Comparison of ENCODE assay signal across 1 cellular context in the genomic region with DNA sequence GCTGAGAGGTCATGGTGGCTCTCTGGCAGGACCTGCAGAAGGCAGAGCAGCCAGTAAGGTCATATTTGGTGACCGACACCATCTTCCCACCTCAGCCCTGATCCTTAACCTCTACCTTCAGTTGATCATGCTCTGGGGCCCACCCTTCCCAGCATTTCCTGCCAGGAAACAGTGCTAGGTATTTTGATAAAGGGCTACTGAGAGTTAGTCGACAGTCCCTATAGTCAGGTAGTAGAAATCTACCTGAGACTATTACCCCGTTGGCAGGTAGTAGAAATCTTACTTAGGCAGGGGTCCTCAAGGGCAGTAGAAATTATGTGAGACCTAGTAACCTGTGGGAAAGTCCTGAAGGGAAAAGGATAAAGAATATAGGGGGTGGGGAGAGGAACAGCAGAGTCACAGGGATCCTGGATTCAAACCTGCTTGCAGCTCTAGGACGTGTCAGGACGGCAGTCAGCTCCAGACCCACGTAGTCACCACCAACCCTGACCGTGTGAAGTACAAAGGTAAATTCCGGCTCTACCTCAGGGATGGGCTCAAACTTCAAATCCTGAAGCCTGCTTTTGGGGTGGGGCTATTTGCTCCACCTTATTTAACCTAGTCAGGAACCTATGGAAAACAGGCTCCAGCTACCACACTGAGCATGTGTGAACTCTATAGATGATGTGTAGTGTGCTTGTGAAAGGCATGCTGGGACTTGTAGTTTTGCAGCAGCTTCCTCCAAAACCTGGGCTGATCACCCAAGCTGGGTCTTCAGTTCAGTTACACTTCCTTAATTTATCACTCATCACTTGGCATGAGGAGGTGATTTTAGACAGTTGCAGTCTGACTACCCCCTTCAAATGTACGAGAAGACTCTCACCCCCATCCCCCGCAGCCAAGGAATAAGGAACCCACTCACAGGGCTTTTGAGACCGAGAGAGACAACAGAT.
TF ChIP-seq lines count a peak whose summit lies in the region.

Gene DQX1, minus strand, starts transcription at position 515 of the 932 bp plus-strand sequence. Its CDS starts 502 bp downstream, at position 13.

TF ChIP-seq in HepG2, 621 proteins besides CTCF, POLR2A, EP300 and RAD21 (continued from another document and continues in another):
- TF ChIP-seq, protein P1, sequence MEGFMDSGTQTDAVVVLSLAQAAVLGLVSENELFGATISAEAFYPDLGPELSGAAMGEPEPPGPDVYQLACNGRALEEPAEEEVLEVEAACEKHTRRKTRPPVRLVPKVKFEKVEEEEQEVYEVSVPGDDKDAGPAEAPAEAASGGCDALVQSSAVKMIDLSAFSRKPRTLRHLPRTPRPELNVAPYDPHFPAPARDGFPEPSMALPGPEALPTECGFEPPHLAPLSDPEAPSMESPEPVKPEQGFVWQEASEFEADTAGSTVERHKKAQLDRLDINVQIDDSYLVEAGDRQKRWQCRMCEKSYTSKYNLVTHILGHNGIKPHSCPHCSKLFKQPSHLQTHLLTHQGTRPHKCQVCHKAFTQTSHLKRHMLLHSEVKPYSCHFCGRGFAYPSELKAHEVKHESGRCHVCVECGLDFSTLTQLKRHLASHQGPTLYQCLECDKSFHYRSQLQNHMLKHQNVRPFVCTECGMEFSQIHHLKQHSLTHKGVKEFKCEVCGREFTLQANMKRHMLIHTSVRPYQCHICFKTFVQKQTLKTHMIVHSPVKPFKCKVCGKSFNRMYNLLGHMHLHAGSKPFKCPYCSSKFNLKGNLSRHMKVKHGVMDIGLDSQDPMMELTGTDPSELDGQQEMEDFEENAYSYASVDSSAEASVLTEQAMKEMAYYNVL (CRISPR knock-in tag; IDR thresholded peaks at IDR 0.05; ENCODE audit: borderline replicate concordance), result no peak; the same call in 1 of the 2 replicates
- TF ChIP-seq ZNF143 (CRISPR knock-in tag; IDR thresholded peaks at IDR 0.05), result peak; percentile 96
- TF ChIP-seq MIER2 (CRISPR knock-in tag; IDR thresholded peaks at IDR 0.05), result peak; percentile 45; the same call in 1 of the 2 replicates
- TF ChIP-seq PITX1 (CRISPR knock-in tag; IDR thresholded peaks at IDR 0.05), result peak; percentile 18; the same call in 1 of the 2 replicates
- TF ChIP-seq, protein P2, sequence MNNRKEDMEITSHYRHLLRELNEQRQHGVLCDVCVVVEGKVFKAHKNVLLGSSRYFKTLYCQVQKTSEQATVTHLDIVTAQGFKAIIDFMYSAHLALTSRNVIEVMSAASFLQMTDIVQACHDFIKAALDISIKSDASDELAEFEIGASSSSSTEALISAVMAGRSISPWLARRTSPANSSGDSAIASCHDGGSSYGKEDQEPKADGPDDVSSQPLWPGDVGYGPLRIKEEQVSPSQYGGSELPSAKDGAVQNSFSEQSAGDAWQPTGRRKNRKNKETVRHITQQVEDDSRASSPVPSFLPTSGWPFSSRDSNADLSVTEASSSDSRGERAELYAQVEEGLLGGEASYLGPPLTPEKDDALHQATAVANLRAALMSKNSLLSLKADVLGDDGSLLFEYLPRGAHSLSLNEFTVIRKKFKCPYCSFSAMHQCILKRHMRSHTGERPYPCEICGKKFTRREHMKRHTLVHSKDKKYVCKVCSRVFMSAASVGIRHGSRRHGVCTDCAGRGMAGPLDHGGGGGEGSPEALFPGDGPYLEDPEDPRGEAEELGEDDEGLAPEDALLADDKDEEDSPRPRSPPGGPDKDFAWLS (CRISPR knock-in tag; IDR thresholded peaks at IDR 0.05; ENCODE audit: borderline replicate concordance), result no peak
- no peak for TF ChIP-seq ZBTB21 (CRISPR knock-in tag; IDR thresholded peaks at IDR 0.05)
- TF ChIP-seq HOXD1 (CRISPR knock-in tag; IDR thresholded peaks at IDR 0.05), result peak; percentile 41; the same call in 1 of the 2 replicates
- TF ChIP-seq, protein P3, sequence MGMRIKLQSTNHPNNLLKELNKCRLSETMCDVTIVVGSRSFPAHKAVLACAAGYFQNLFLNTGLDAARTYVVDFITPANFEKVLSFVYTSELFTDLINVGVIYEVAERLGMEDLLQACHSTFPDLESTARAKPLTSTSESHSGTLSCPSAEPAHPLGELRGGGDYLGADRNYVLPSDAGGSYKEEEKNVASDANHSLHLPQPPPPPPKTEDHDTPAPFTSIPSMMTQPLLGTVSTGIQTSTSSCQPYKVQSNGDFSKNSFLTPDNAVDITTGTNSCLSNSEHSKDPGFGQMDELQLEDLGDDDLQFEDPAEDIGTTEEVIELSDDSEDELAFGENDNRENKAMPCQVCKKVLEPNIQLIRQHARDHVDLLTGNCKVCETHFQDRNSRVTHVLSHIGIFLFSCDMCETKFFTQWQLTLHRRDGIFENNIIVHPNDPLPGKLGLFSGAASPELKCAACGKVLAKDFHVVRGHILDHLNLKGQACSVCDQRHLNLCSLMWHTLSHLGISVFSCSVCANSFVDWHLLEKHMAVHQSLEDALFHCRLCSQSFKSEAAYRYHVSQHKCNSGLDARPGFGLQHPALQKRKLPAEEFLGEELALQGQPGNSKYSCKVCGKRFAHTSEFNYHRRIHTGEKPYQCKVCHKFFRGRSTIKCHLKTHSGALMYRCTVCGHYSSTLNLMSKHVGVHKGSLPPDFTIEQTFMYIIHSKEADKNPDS (CRISPR knock-in tag; IDR thresholded peaks at IDR 0.05), result no peak
- TF ChIP-seq POLR2AphosphoS2 (IDR thresholded peaks at IDR 0.05; ENCODE audit: low read depth, low read length), result peak; percentile 88
- TF ChIP-seq NFYC (CRISPR knock-in tag; IDR thresholded peaks at IDR 0.05), result peak; percentile 62
- no peak for TF ChIP-seq ZSCAN30 (CRISPR knock-in tag; IDR thresholded peaks at IDR 0.05)
- no peak for TF ChIP-seq PLSCR1 (CRISPR knock-in tag; IDR thresholded peaks at IDR 0.05; ENCODE audit: borderline replicate concordance)
- no peak for TF ChIP-seq SP2 (CRISPR knock-in tag; IDR thresholded peaks at IDR 0.05)
- no peak for TF ChIP-seq GPN1 (CRISPR knock-in tag; IDR thresholded peaks at IDR 0.05; ENCODE audit: borderline replicate concordance)
- no peak for TF ChIP-seq CSRNP2 (CRISPR knock-in tag; conservative IDR thresholded peaks at IDR 0.05; ENCODE audit: low read depth)
- TF ChIP-seq MLLT10 (CRISPR knock-in tag; IDR thresholded peaks at IDR 0.05), result no peak
- TF ChIP-seq ZNF563 (CRISPR knock-in tag; IDR thresholded peaks at IDR 0.05), result no peak
- TF ChIP-seq BATF2 (CRISPR knock-in tag; IDR thresholded peaks at IDR 0.05), result no peak
- TF ChIP-seq LCORL (IDR thresholded peaks at IDR 0.05), result peak; percentile 40; the same call in 1 of the 2 replicates
- TF ChIP-seq LCORL (CRISPR knock-in tag; IDR thresholded peaks at IDR 0.05), result peak; percentile 81
- TF ChIP-seq IRF2 (CRISPR knock-in tag; IDR thresholded peaks at IDR 0.05), result peak; percentile 91
- TF ChIP-seq, protein P4, sequence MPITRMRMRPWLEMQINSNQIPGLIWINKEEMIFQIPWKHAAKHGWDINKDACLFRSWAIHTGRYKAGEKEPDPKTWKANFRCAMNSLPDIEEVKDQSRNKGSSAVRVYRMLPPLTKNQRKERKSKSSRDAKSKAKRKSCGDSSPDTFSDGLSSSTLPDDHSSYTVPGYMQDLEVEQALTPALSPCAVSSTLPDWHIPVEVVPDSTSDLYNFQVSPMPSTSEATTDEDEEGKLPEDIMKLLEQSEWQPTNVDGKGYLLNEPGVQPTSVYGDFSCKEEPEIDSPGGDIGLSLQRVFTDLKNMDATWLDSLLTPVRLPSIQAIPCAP (CRISPR knock-in tag; IDR thresholded peaks at IDR 0.05; ENCODE audit: low read depth), result no peak
- TF ChIP-seq CHD2 (IDR thresholded peaks at IDR 0.05; ENCODE audit: low read depth, low read length), result no peak
- peak; percentile 59; the same call in 1 of the 2 replicates for TF ChIP-seq CEBPG (CRISPR knock-in tag; IDR thresholded peaks at IDR 0.05)
- TF ChIP-seq DNMT1 (CRISPR knock-in tag; IDR thresholded peaks at IDR 0.05), result no peak
- TF ChIP-seq GFI1 (CRISPR knock-in tag; IDR thresholded peaks at IDR 0.05; ENCODE audit: borderline replicate concordance), result no peak
- peak; percentile 84; the same call in 1 of the 2 replicates for TF ChIP-seq ZNF124 (CRISPR knock-in tag; IDR thresholded peaks at IDR 0.05)
- TF ChIP-seq MTA3 (CRISPR knock-in tag; IDR thresholded peaks at IDR 0.05), result no peak
- TF ChIP-seq, protein P5, sequence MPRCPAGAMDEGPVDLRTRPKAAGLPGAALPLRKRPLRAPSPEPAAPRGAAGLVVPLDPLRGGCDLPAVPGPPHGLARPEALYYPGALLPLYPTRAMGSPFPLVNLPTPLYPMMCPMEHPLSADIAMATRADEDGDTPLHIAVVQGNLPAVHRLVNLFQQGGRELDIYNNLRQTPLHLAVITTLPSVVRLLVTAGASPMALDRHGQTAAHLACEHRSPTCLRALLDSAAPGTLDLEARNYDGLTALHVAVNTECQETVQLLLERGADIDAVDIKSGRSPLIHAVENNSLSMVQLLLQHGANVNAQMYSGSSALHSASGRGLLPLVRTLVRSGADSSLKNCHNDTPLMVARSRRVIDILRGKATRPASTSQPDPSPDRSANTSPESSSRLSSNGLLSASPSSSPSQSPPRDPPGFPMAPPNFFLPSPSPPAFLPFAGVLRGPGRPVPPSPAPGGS (CRISPR knock-in tag; IDR thresholded peaks at IDR 0.05), result 0 out of 2 replicates have a peak, but pooled peaks have one; percentile 70
- no peak for TF ChIP-seq ZNF724P (CRISPR knock-in tag; IDR thresholded peaks at IDR 0.05; ENCODE audit: borderline replicate concordance)
- no peak for TF ChIP-seq ZNF30 (CRISPR knock-in tag; IDR thresholded peaks at IDR 0.05)
- 0 out of 2 replicates have a peak, but pooled peaks have one; percentile 68 for TF ChIP-seq NFKBIZ (CRISPR knock-in tag; IDR thresholded peaks at IDR 0.05)
- no peak for TF ChIP-seq ZNF264 (CRISPR knock-in tag; IDR thresholded peaks at IDR 0.05)
- TF ChIP-seq ZNF841 (CRISPR knock-in tag; IDR thresholded peaks at IDR 0.05; ENCODE audit: borderline replicate concordance), result no peak
- TF ChIP-seq ZIK1 (CRISPR knock-in tag; IDR thresholded peaks at IDR 0.05; ENCODE audit: borderline replicate concordance, low read depth), result peak; percentile 54; the same call in 1 of the 2 replicates
- no peak; the same call in 1 of the 2 replicates for TF ChIP-seq FOXC1 (CRISPR knock-in tag; IDR thresholded peaks at IDR 0.05; ENCODE audit: borderline replicate concordance)
- TF ChIP-seq NCOA2 (CRISPR knock-in tag; IDR thresholded peaks at IDR 0.05), result 0 out of 2 replicates have a peak, but pooled peaks have one; percentile 40
- peak; percentile 10; the same call in 1 of the 2 replicates for TF ChIP-seq RERE (CRISPR knock-in tag; IDR thresholded peaks at IDR 0.05; ENCODE audit: low read depth)
- peak; percentile 39; the same call in 1 of the 2 replicates for TF ChIP-seq ZNF510 (CRISPR knock-in tag; IDR thresholded peaks at IDR 0.05; ENCODE audit: low read depth)
- peak; percentile 76; the same call in 1 of the 2 replicates for TF ChIP-seq KLF6 (CRISPR knock-in tag; IDR thresholded peaks at IDR 0.05)
- TF ChIP-seq ZNF788 (CRISPR knock-in tag; IDR thresholded peaks at IDR 0.05; ENCODE audit: borderline replicate concordance), result peak; percentile 83; the same call in 1 of the 2 replicates
- peak; percentile 98 for TF ChIP-seq POLR2AphosphoS5 (IDR thresholded peaks at IDR 0.05; ENCODE audit: low read depth, low read length)
